Comparison of ENCODE assay signal across 5 cellular contexts in genomic region chr4:119996024-119996423, GRCh38.
DNase-seq lines count a peak whose midpoint lies in the region; FAIRE-seq and TF ChIP-seq lines count a peak whose summit lies in the region.
"Not testable (repeated sequence)": the region's sequence is repeated elsewhere in the genome, so short reads cannot be mapped to it uniquely, and the experiment has no call there.

No MANE protein-coding gene starts in this region.

- not testable (repeated sequence) for H2BK20ac ChIP-seq in H1 (ENCODE audit: low read length)

- not testable (repeated sequence) for TF ChIP-seq CTCF in H1 (IDR thresholded peaks at IDR 0.05; ENCODE audit: control extremely low read depth in 1 of 3, insufficient read depth in 1 of 3, low read depth in 1 of 3, low read length in 3 of 3)

- POLR2A ChIA-PET in H1 (lab: Charles Lee; ENCODE audit: partially characterized antibody): interaction anchor here (1.4 kb wide), 1 partner anchor 11 kb away, joined by 4 read pairs; no protein-coding TSS in a partner anchor

- H2AFZ ChIP-seq in H1 (ENCODE audit: low read length): not testable (repeated sequence)

- H3K23ac ChIP-seq in H1 (ENCODE audit: insufficient read length): not testable (repeated sequence)

- not testable (repeated sequence) for TF ChIP-seq POLR2A in H1 (IDR thresholded peaks at IDR 0.05; ENCODE audit: control extremely low read depth in 1 of 2, low read depth in 2 of 2, low read length in 2 of 2)

- not testable (repeated sequence) for H3K79me1 ChIP-seq in H1 (ENCODE audit: low read depth, low read length)

- H3K27ac ChIP-seq in HUES6 (ENCODE audit: low read depth, low read length): peak overlapping the region; percentile 62; the same call in 1 of the 2 replicates
- H3K27ac ChIP-seq in H1 (ENCODE audit: low read depth, low read length); iPS DF 6.9 (ENCODE audit: low read length); iPS-18a (ENCODE audit: low read length): not testable (repeated sequence)

- H4K5ac ChIP-seq in H1 (ENCODE audit: insufficient read length, low read depth, low read length): not testable (repeated sequence)

- 15% methylated on average over 10 of the region's 10 CpGs; no CpG with 5 or more reads in 1 of the 2 experiments for WGBS in H1 (ENCODE audit: extremely low coverage in 1 of 2, insufficient coverage in 1 of 2, insufficient read length in 1 of 2, insufficient replicate concordance in 2 of 2, low coverage in 1 of 2, low lambda C conversion rate in 2 of 2, missing lambda C conversion rate in 1 of 2), 2 experiments
- WGBS in iPS DF 6.9 (ENCODE audit: insufficient coverage, insufficient read length): no CpG with 5 or more reads among the region's 10 CpGs

- not testable (repeated sequence) for H2AK5ac ChIP-seq in H1 (ENCODE audit: low read depth, low read length)

- H3K79me2 ChIP-seq in H1 (ENCODE audit: control insufficient read depth in 1 of 2, insufficient read depth in 2 of 2, low read length in 2 of 2): peaks cover 0 to 50% of the 10 kb centered on the region in 2 experiments; a peak in 2 of 4 replicates

- H2BK120ac ChIP-seq in H1 (replicated peaks; ENCODE audit: low read depth, low read length): not testable (repeated sequence)

- not testable (repeated sequence) for H3K9me3 ChIP-seq in HUES6 (ENCODE audit: control insufficient read depth, insufficient read depth, low read depth, low read length); H1 (ENCODE audit: insufficient read depth in 2 of 2, low read depth in 1 of 2, low read length in 1 of 2); iPS DF 6.9 (ENCODE audit: control insufficient read depth, insufficient read depth, low read length); iPS-18a (ENCODE audit: control insufficient read depth, low read depth, low read length)

- H3K4ac ChIP-seq in H1 (replicated peaks; ENCODE audit: insufficient read length, low read depth, low read length): not testable (repeated sequence)

- H3K36me3 ChIP-seq in H7 (replicated peaks; ENCODE audit: control insufficient read depth, insufficient read depth, low read length); iPS DF 6.9 (ENCODE audit: control insufficient read depth, insufficient read depth, low read length): not testable (repeated sequence)
- H3K36me3 ChIP-seq in HUES6 (ENCODE audit: control insufficient read depth, insufficient read depth, low read length): peaks cover 36% of the 10 kb centered on the region
- peaks cover 0 to 31% (median 14%) of the 10 kb centered on the region in 4 experiments; a peak in 5 of 8 replicates for H3K36me3 ChIP-seq in H1 (ENCODE audit: control insufficient read depth in 2 of 4, insufficient read depth in 4 of 4, low read length in 3 of 4)
- H3K36me3 ChIP-seq in iPS-18a (ENCODE audit: control insufficient read depth, low read depth, low read length): peaks cover 15% of the 10 kb centered on the region

- H2BK15ac ChIP-seq in H1 (ENCODE audit: low read length): not testable (repeated sequence)

- peak overlapping the region; percentile 13; the same call in 1 of the 2 replicates for H3K18ac ChIP-seq in H1 (ENCODE audit: extremely low read depth, low read length)

- not testable (repeated sequence) for H4K91ac ChIP-seq in H1 (replicated peaks; ENCODE audit: insufficient read length, low read length)

- not testable (repeated sequence) for H3K27me3 ChIP-seq in H7 (ENCODE audit: control insufficient read depth, insufficient read depth, low read length); HUES6 (ENCODE audit: control insufficient read depth, insufficient read depth, low read length); H1 (replicated peaks in 1 of 4; ENCODE audit: control insufficient read depth in 3 of 4, extremely low read depth in 1 of 4, insufficient read depth in 3 of 4, low read length in 3 of 4); iPS DF 6.9 (ENCODE audit: control insufficient read depth, insufficient read depth, low read length); iPS-18a (ENCODE audit: control insufficient read depth, insufficient read depth, low read length)

- H4K20me1 ChIP-seq in H1 (replicated peaks in 1 of 2; ENCODE audit: control insufficient read depth in 1 of 2, insufficient read depth in 2 of 2, low read length in 2 of 2): not testable (repeated sequence)

- CTCF ChIA-PET in H1 (lab: Charles Lee; ENCODE audit: partially characterized antibody): not testable (repeated sequence)

- peaks cover 39% of the 10 kb centered on the region for H3K4me1 ChIP-seq in HUES6 (ENCODE audit: control insufficient read depth, insufficient read depth, low read length)
- peaks cover 0 to 13% (median 2%) of the 10 kb centered on the region in 4 experiments; a peak in 3 of 7 replicates for H3K4me1 ChIP-seq in H1 (replicated peaks in 1 of 4; ENCODE audit: control insufficient read depth in 3 of 4, insufficient read depth in 4 of 4, low read length in 3 of 4)
- not testable (repeated sequence) for H3K4me1 ChIP-seq in iPS DF 6.9 (ENCODE audit: control insufficient read depth, insufficient read depth, low read length)
- H3K4me1 ChIP-seq in iPS-18a (ENCODE audit: control insufficient read depth, low read depth, low read length): peaks cover 18% of the 10 kb centered on the region

- FAIRE-seq in H1 (lab: Jason Lieb, UNC): not testable (repeated sequence)

- H3K9ac ChIP-seq in HUES6 (ENCODE audit: low read length) (peak overlapping the region; percentile 98), H1 (replicated peaks in 1 of 4; ENCODE audit: extremely low read depth in 1 of 4, low read depth in 3 of 4, low read length in 3 of 4) (peak overlapping the region in 2 of 4 experiments; percentile 20 to 37; a peak in 1 of 7 replicates)
- not testable (repeated sequence) for H3K9ac ChIP-seq in iPS-18a (ENCODE audit: low read length)

- H2BK5ac ChIP-seq in H1 (ENCODE audit: low read depth, low read length): not testable (repeated sequence)

- not testable (repeated sequence) for H3K56ac ChIP-seq in H1 (replicated peaks; ENCODE audit: insufficient read length, low read depth, low read length)

- not testable (repeated sequence) for TF ChIP-seq RAD21 in H1 (IDR thresholded peaks at IDR 0.05 in 1 of 2, conservative IDR thresholded peaks at IDR 0.05 in 1 of 2; ENCODE audit: low read depth in 2 of 2, low read length in 2 of 2)

- not testable (repeated sequence) for H2BK12ac ChIP-seq in H1 (ENCODE audit: low read depth, low read length)

- TF ChIP-seq EP300 in H1 (IDR thresholded peaks at IDR 0.05; ENCODE audit: borderline replicate concordance in 1 of 2, low read depth in 2 of 2, low read length in 2 of 2): not testable (repeated sequence)

- not testable (repeated sequence) for H3K14ac ChIP-seq in H1 (ENCODE audit: insufficient read length)

- not testable (repeated sequence) for H3K23me2 ChIP-seq in H1 (ENCODE audit: low read depth, low read length)

- H3K4me2 ChIP-seq in H1 (ENCODE audit: insufficient read depth in 1 of 2, low read depth in 2 of 2, low read length in 2 of 2): peak overlapping the region; percentile 71 to 78

- DNase-seq in H7; H1 (ENCODE audit: low read depth in 1 of 2, low spot score in 2 of 2); iPS DF 6.9 (ENCODE audit: low read depth, low spot score): not testable (repeated sequence)

- peak overlapping the region; percentile 57 for H3K4me3 ChIP-seq in H7 (ENCODE audit: insufficient read depth, low read depth, low read length)
- peak overlapping the region; percentile 83 for H3K4me3 ChIP-seq in HUES6 (ENCODE audit: low read depth, low read length)
- peak overlapping the region; percentile 29 to 79 (median 54) for H3K4me3 ChIP-seq in H1 (ENCODE audit: extremely low read depth in 1 of 4, insufficient read depth in 2 of 4, low read depth in 3 of 4, low read length in 4 of 4)
- H3K4me3 ChIP-seq in iPS DF 6.9 (ENCODE audit: low read length): peak overlapping the region; percentile 52; the same call in 1 of the 2 replicates
- H3K4me3 ChIP-seq in iPS-18a (ENCODE audit: low read length): peak overlapping the region; percentile 42

- H4K8ac ChIP-seq in H1 (ENCODE audit: extremely low read depth, insufficient read depth, low read length): not testable (repeated sequence)
